Comparison of ENCODE assay signal across 9 cellular contexts in genomic region chr10:50470345-50470744, GRCh38.
DNase-seq lines count a peak whose midpoint lies in the region; ATAC-seq, FAIRE-seq and TF ChIP-seq lines count a peak whose summit lies in the region.
"Had no signal": no experiment of that assay in that cellular context is flagged by ENCODE, and none has a peak within 500 bp of the region (broad histone marks: within the 10 kb centered on the region; RNA-seq: fewer than 3 reads in every experiment).

No MANE protein-coding gene starts in this region.

- SMC1A ChIA-PET in GM12878 (lab: Charles Lee; ENCODE audit: uncharacterized antibody, unreplicated experiment): interaction anchor here (0.8 to 5.9 kb wide), 17 partner anchors 9 to 151 kb away, joined by 3 to 50 read pairs (median 7); no protein-coding TSS in a partner anchor

- H3K27ac Mint-ChIP-seq in activated naive CD8-positive, alpha-beta T cell: peak overlapping the region; percentile 64
- H3K27ac Mint-ChIP-seq in activated naive CD8-positive, alpha-beta T cell treated with anti-CD3 and anti-CD28 coated beads, Interleukin-2, amount 50 U/mL, for 24 hours: no peak overlapping the region

- peak overlapping the region; percentile 9 for H2AFZ ChIP-seq in GM12878 (ENCODE audit: control insufficient read depth, low read depth, low read length)

- RAD21 ChIA-PET in GM12878 (lab: Charles Lee; ENCODE audit: unreplicated experiment): interaction anchor here (1.3 to 1.9 kb wide), 8 partner anchors 10 to 42 kb away, joined by 4 to 9 read pairs (median 8); no protein-coding TSS in a partner anchor

- peak overlapping the region; percentile 35 for H3K9ac ChIP-seq in GM12878 (ENCODE audit: control insufficient read depth, insufficient read depth, low read length)

- ATAC-seq in activated naive CD8-positive, alpha-beta T cell treated with anti-CD3 and anti-CD28 coated beads, Interleukin-2, amount 50 U/mL, for 24 hours: no peak
- peak; percentile 46 for ATAC-seq in HG03039 (IDR thresholded peaks at IDR 0.05; ENCODE audit: unreplicated experiment)
- peak; percentile 75 for ATAC-seq in GM12878
- ATAC-seq in heart right ventricle: no peak

- peak overlapping the region; percentile 26 for H3K4me2 ChIP-seq in GM12878 (ENCODE audit: control insufficient read depth, insufficient read depth)

- TF ChIP-seq CTCF in GM12878 (IDR thresholded peaks at IDR 0.05 in 2 of 3, conservative IDR thresholded peaks at IDR 0.05 in 1 of 3; ENCODE audit: control insufficient read depth in 2 of 3, extremely low read depth in 1 of 3, insufficient read depth in 1 of 3, low read depth in 3 of 3, low read length in 3 of 3): no peak
- TF ChIP-seq CTCF in heart right ventricle (IDR thresholded peaks at IDR 0.05): no peak

- no peak for TF ChIP-seq POLR2A in GM12878 (IDR thresholded peaks at IDR 0.05; ENCODE audit: low read depth, low read length)
- no peak for TF ChIP-seq POLR2A in erythroblast (IDR thresholded peaks at IDR 0.05; ENCODE audit: low read length)

- H3K27me3 ChIP-seq in GM12878 (replicated peaks in 1 of 2; ENCODE audit: control insufficient read depth in 2 of 2, insufficient read depth in 2 of 2, low read length in 1 of 2) (no peaks in the 10 kb centered on the region), thymus (ENCODE audit: control insufficient read depth, insufficient read depth) (no peaks in the 10 kb centered on the region), heart right ventricle (no peaks in the 10 kb centered on the region)

- H3K4me1 ChIP-seq in GM12878 (ENCODE audit: control insufficient read depth, insufficient read depth, low read length) (peaks cover 45% of the 10 kb centered on the region), thymus (ENCODE audit: control insufficient read depth, insufficient read depth, low read length) (peaks cover 5% of the 10 kb centered on the region), heart right ventricle (peaks cover 0 to 59% (median 51%) of the 10 kb centered on the region in 9 donors)

- no peak for DNase-seq in activated naive CD8-positive, alpha-beta T cell treated with anti-CD3 and anti-CD28 coated beads, Interleukin-2, amount 50 U/mL, for 24 hours
- no peak for DNase-seq in GM12878 (ENCODE audit: low read depth, low spot score)
- no peak for DNase-seq in NCI-H524 (lab: John Stamatoyannopoulos, UW)
- DNase-seq in erythroblast (lab: John Stamatoyannopoulos, UW): no peak
- no peak for DNase-seq in heart right ventricle
- DNase-seq: aorta had no signal

- H3K4me1 Mint-ChIP-seq in activated naive CD8-positive, alpha-beta T cell (ENCODE audit: low read depth): peaks cover 68% of the 10 kb centered on the region
- peaks cover 65% of the 10 kb centered on the region for H3K4me1 Mint-ChIP-seq in activated naive CD8-positive, alpha-beta T cell treated with anti-CD3 and anti-CD28 coated beads, Interleukin-2, amount 50 U/mL, for 24 hours

- H3K36me3 Mint-ChIP-seq in activated naive CD8-positive, alpha-beta T cell: peaks cover 15% of the 10 kb centered on the region
- peaks cover 2% of the 10 kb centered on the region for H3K36me3 Mint-ChIP-seq in activated naive CD8-positive, alpha-beta T cell treated with anti-CD3 and anti-CD28 coated beads, Interleukin-2, amount 50 U/mL, for 24 hours (ENCODE audit: low read depth)

- FAIRE-seq in GM12878 (lab: Jason Lieb, UNC): no peak

- H3K36me3 ChIP-seq in GM12878 (ENCODE audit: control insufficient read depth in 2 of 2, insufficient read depth in 2 of 2, low read length in 1 of 2): no peaks in the 10 kb centered on the region
- no peaks in the 10 kb centered on the region for H3K36me3 ChIP-seq in thymus (ENCODE audit: control insufficient read depth, insufficient read depth)
- H3K36me3 ChIP-seq in heart right ventricle: no peaks in the 10 kb centered on the region

- BruUV-seq in GM12878 (replicated peaks; lab: Mats Ljungman, UMichigan): no TSS peak

- H3K4me3 ChIP-seq in GM12878: no peak overlapping the region
- H3K4me3 ChIP-seq in thymus (ENCODE audit: low read length): no peak overlapping the region
- no peak overlapping the region for H3K4me3 ChIP-seq in heart right ventricle

- CTCF ChIA-PET in GM12878 (lab: Yijun Ruan, JAX): interaction anchor here (1.1 to 1.9 kb wide), 6 partner anchors 9 to 145 kb away, joined by 3 to 6 read pairs (median 4); no protein-coding TSS in a partner anchor

- no peak for TF ChIP-seq RAD21 in GM12878 (IDR thresholded peaks at IDR 0.05; ENCODE audit: insufficient read depth, low read depth, low read length)

- H3K9me3 ChIP-seq in GM12878 (replicated peaks; ENCODE audit: control insufficient read depth, insufficient read depth, low read length) (no peaks in the 10 kb centered on the region; the same call in 2 of the 3 replicates), thymus (ENCODE audit: control insufficient read depth) (no peaks in the 10 kb centered on the region), heart right ventricle (no peaks in the 10 kb centered on the region)

- H3K27ac ChIP-seq in GM12878 (ENCODE audit: control insufficient read depth, insufficient read depth): peak overlapping the region; percentile 51
- peak overlapping the region; percentile 42 for H3K27ac ChIP-seq in thymus (ENCODE audit: low read depth)
- H3K27ac ChIP-seq in heart right ventricle: peak overlapping the region in 3 of 10 donors; percentile 24 to 46 (median 31)

- in situ Hi-C loops in GM12878 (cut with MboI): no loop called here

- H3K27me3 Mint-ChIP-seq in activated naive CD8-positive, alpha-beta T cell: no peaks in the 10 kb centered on the region
- H3K27me3 Mint-ChIP-seq in activated naive CD8-positive, alpha-beta T cell treated with anti-CD3 and anti-CD28 coated beads, Interleukin-2, amount 50 U/mL, for 24 hours: no peaks in the 10 kb centered on the region

- H3K79me2 ChIP-seq in GM12878 (ENCODE audit: control insufficient read depth, insufficient read depth, low read length): no peaks in the 10 kb centered on the region; the same call in none of the 2 replicates

- intact Hi-C loops in GM12878 (cut with micrococcal nuclease; ENCODE audit: unreplicated experiment) (no loop called here), heart right ventricle (cut with DNase I) (no loop called here)

- POLR2A ChIA-PET in GM12878 (lab: Charles Lee): interaction anchor here (0.9 to 2.5 kb wide), 6 partner anchors 9 to 38 kb away, joined by 3 to 10 read pairs (median 6); no protein-coding TSS in a partner anchor

- H4K20me1 ChIP-seq in GM12878 (ENCODE audit: control insufficient read depth, insufficient read depth): no peaks in the 10 kb centered on the region

- H3K4me3 Mint-ChIP-seq in activated naive CD8-positive, alpha-beta T cell: no peak overlapping the region
- no peak overlapping the region for H3K4me3 Mint-ChIP-seq in activated naive CD8-positive, alpha-beta T cell treated with anti-CD3 and anti-CD28 coated beads, Interleukin-2, amount 50 U/mL, for 24 hours

- TF ChIP-seq EP300 in GM12878 (IDR thresholded peaks at IDR 0.05; ENCODE audit: borderline replicate concordance in 1 of 2, control insufficient read depth in 1 of 2, low read depth in 2 of 2, low read length in 2 of 2): no peak

- H3K9me3 Mint-ChIP-seq in activated naive CD8-positive, alpha-beta T cell (ENCODE audit: low read depth): no peaks in the 10 kb centered on the region
- H3K9me3 Mint-ChIP-seq in activated naive CD8-positive, alpha-beta T cell treated with anti-CD3 and anti-CD28 coated beads, Interleukin-2, amount 50 U/mL, for 24 hours: no peaks in the 10 kb centered on the region

TF ChIP-seq in GM12878, 131 proteins besides CTCF, POLR2A, EP300 and RAD21 (continues in another document):
- TF ChIP-seq SMC3 (IDR thresholded peaks at IDR 0.05; ENCODE audit: borderline replicate concordance, low read length) (no peak), LARP7 (IDR thresholded peaks at IDR 0.05) (no peak), ASH2L (IDR thresholded peaks at IDR 0.05; ENCODE audit: borderline replicate concordance, low read depth) (no peak), PBX3 (IDR thresholded peaks at IDR 0.05; ENCODE audit: insufficient replicate concordance, low read depth, low read length) (no peak), NBN (IDR thresholded peaks at IDR 0.05) (no peak), STAT3 (IDR thresholded peaks at IDR 0.05; ENCODE audit: low read depth, low read length) (no peak), MXI1 (IDR thresholded peaks at IDR 0.05; ENCODE audit: low read depth, low read length) (no peak), RCOR1 (conservative IDR thresholded peaks at IDR 0.05; ENCODE audit: low read depth, low read length) (no peak), RBBP5 (conservative IDR thresholded peaks at IDR 0.05) (no peak), ZBTB11 (CRISPR knock-in tag; IDR thresholded peaks at IDR 0.05) (no peak), IKZF1 (conservative IDR thresholded peaks at IDR 0.05) (no peak)

Comparison
In these comparisons a context has a peak if more than half of its experiments do, and no peak if none do; other contexts are left out.
1. ATAC-seq: peak in HG03039 (single experiment) and GM12878 (single experiment); none in activated naive CD8-positive, alpha-beta T cell treated with anti-CD3 and anti-CD28 coated beads, Interleukin-2, amount 50 U/mL, for 24 hours (single experiment) and heart right ventricle (0 of 8).